Comparison of ENCODE assay signal across 1 cellular context in the genomic region with DNA sequence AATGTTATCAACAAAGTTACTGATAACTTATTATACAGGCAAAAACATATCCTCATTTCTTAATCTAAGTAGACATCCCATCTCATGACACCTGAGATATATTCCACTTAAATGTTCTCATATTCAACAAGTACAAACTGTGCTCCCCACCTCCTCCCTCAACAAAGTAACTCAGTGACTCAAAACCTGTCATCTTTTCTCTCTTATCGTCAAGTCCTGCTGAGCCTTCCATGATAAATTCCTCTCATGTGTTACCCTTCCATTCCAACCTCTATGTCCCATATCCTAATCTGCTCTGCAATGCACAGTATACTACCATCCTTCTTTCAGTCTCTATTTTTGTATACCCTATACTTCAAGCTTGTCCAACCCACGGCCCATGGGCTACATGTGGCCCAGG.
TF ChIP-seq lines count a peak whose summit lies in the region.

No MANE protein-coding gene starts in this region.

TF ChIP-seq in K562, 482 proteins besides CTCF, POLR2A, EP300 and RAD21:
- TF ChIP-seq PCBP2 (IDR thresholded peaks at IDR 0.05; ENCODE audit: low read depth, low read length, poor library complexity, severe bottlenecking), result no peak
- no peak for TF ChIP-seq ZNF311 (CRISPR knock-in tag; IDR thresholded peaks at IDR 0.05)
- TF ChIP-seq CBFA2T3 (IDR thresholded peaks at IDR 0.05), result peak; percentile 65
- no peak for TF ChIP-seq PML (IDR thresholded peaks at IDR 0.05; ENCODE audit: low read length)
- TF ChIP-seq EHMT2 (IDR thresholded peaks at IDR 0.05), result 0 out of 2 replicates have a peak, but pooled peaks have one; percentile 39
- peak; percentile 39; the same call in 1 of the 2 replicates for TF ChIP-seq DPF2 (IDR thresholded peaks at IDR 0.05)
- TF ChIP-seq, protein P1, sequence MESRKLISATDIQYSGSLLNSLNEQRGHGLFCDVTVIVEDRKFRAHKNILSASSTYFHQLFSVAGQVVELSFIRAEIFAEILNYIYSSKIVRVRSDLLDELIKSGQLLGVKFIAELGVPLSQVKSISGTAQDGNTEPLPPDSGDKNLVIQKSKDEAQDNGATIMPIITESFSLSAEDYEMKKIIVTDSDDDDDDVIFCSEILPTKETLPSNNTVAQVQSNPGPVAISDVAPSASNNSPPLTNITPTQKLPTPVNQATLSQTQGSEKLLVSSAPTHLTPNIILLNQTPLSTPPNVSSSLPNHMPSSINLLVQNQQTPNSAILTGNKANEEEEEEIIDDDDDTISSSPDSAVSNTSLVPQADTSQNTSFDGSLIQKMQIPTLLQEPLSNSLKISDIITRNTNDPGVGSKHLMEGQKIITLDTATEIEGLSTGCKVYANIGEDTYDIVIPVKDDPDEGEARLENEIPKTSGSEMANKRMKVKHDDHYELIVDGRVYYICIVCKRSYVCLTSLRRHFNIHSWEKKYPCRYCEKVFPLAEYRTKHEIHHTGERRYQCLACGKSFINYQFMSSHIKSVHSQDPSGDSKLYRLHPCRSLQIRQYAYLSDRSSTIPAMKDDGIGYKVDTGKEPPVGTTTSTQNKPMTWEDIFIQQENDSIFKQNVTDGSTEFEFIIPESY (CRISPR knock-in tag; IDR thresholded peaks at IDR 0.05), result no peak
- TF ChIP-seq, protein P2, sequence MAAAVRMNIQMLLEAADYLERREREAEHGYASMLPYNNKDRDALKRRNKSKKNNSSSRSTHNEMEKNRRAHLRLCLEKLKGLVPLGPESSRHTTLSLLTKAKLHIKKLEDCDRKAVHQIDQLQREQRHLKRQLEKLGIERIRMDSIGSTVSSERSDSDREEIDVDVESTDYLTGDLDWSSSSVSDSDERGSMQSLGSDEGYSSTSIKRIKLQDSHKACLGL (CRISPR knock-in tag; IDR thresholded peaks at IDR 0.05; ENCODE audit: borderline replicate concordance, poor library complexity, severe bottlenecking), result no peak
- no peak for TF ChIP-seq NFE2L1 (tag; IDR thresholded peaks at IDR 0.05; ENCODE audit: borderline replicate concordance, low read depth)
- TF ChIP-seq HNRNPK (IDR thresholded peaks at IDR 0.05; ENCODE audit: low read depth, low read length, poor library complexity, severe bottlenecking), result no peak
- no peak for TF ChIP-seq SMAD1 (IDR thresholded peaks at IDR 0.05; ENCODE audit: low read depth, low read length, partially characterized antibody)
- no peak for TF ChIP-seq HEY1 (CRISPR knock-in tag; IDR thresholded peaks at IDR 0.05; ENCODE audit: borderline replicate concordance)
- TF ChIP-seq TAF7 (tag; IDR thresholded peaks at IDR 0.05), result no peak
- peak; percentile 28; the same call in 1 of the 2 replicates for TF ChIP-seq ARID1B (IDR thresholded peaks at IDR 0.05)
- no peak for TF ChIP-seq SMARCB1 (IDR thresholded peaks at IDR 0.05; ENCODE audit: insufficient read length, low read depth)
- no peak for TF ChIP-seq FOXJ2 (tag; IDR thresholded peaks at IDR 0.05)
- TF ChIP-seq MEIS2 (IDR thresholded peaks at IDR 0.05; ENCODE audit: partially characterized antibody), result peak; percentile 31
- 0 out of 2 replicates have a peak, but pooled peaks have one; percentile 22 for TF ChIP-seq CBFA2T2 (conservative IDR thresholded peaks at IDR 0.05)
- TF ChIP-seq ERF (CRISPR knock-in tag; IDR thresholded peaks at IDR 0.05), result no peak
- TF ChIP-seq, protein P3, sequence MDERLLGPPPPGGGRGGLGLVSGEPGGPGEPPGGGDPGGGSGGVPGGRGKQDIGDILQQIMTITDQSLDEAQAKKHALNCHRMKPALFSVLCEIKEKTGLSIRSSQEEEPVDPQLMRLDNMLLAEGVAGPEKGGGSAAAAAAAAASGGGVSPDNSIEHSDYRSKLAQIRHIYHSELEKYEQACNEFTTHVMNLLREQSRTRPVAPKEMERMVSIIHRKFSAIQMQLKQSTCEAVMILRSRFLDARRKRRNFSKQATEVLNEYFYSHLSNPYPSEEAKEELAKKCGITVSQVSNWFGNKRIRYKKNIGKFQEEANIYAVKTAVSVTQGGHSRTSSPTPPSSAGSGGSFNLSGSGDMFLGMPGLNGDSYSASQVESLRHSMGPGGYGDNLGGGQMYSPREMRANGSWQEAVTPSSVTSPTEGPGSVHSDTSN (CRISPR knock-in tag; IDR thresholded peaks at IDR 0.05; ENCODE audit: low read depth), result no peak
- TF ChIP-seq, protein P3 (tag; conservative IDR thresholded peaks at IDR 0.05; ENCODE audit: low read depth), result 0 out of 2 replicates have a peak, but pooled peaks have one; percentile 14
- no peak for TF ChIP-seq SIN3B (IDR thresholded peaks at IDR 0.05; ENCODE audit: low read depth)
- no peak for TF ChIP-seq ZBTB17 (CRISPR knock-in tag; IDR thresholded peaks at IDR 0.05)
- no peak for TF ChIP-seq FOXA1 (IDR thresholded peaks at IDR 0.05; ENCODE audit: borderline replicate concordance)
